Comparison of ENCODE assay signal across 19 cellular contexts in the genomic region with DNA sequence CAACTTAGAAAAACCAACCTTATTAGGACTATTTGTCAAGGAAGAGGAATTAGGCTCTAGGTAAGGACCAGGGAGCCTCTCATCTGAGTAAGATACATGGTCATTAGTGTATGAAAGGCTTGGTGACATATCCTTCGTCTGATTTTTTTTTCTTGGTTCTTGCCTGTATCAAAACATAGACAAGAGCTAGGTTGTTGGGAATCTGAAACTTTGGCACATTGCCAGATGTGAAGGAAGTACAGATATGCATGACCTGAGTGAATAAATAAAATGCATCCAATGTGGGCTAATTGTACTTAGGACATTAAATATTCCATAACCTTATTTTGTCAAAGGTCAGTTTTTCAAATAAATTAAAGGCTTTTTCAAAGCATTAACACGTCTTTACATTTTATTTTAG.
A peak's percentile ranks its signal among the peaks of the same experiment; 100 is the strongest.
DNase-seq lines count a peak whose midpoint lies in the region.
"Had no signal": no experiment of that assay in that cellular context is flagged by ENCODE, and none has a peak within 500 bp of the region (broad histone marks: within the 10 kb centered on the region; RNA-seq: fewer than 3 reads in every experiment).

No MANE protein-coding gene starts in this region.

- intact Hi-C loops in head of caudate nucleus (cut with DNase I): no loop called here

- peak; percentile 13 for DNase-seq in DMS53 (lab: John Stamatoyannopoulos, UW)
- no peak for DNase-seq in DMS53 treated with DMSO at 0.1 percent for 48 hours (lab: John Stamatoyannopoulos, UW; ENCODE audit: unreplicated experiment)
- peak; percentile 2 for DNase-seq in COLO668 (lab: John Stamatoyannopoulos, UW; ENCODE audit: unreplicated experiment)
- peak; percentile 22 for DNase-seq in NCI-H345 treated with DMSO at 0.1 percent for 48 hours (lab: John Stamatoyannopoulos, UW; ENCODE audit: unreplicated experiment)
- peak; percentile 3 for DNase-seq in fibroblast of peridontal ligament (ENCODE audit: extremely low read depth)
- no peak for DNase-seq in head of caudate nucleus
- no peak for DNase-seq in activated T-cell treated with anti-CD3 and anti-CD28 coated beads, Interleukin-2, amount 50 U/mL, for 1 hour
- no peak for DNase-seq in activated CD8-positive, alpha-beta memory T cell treated with anti-CD3 and anti-CD28 coated beads for 24 hours
- DNase-seq: 8988T; BE2C; Calu3; CD4-positive, alpha-beta T cell; DND-41; GDM1; MV-4-11; NCI-H1436; NCI-H2029 treated with DMSO at 0.1 percent for 48 hours; NCI-H226; NCI-H82 had no signal

Comparison
In these comparisons a context has a peak if more than half of its experiments do, and no peak if none do; other contexts are left out.
1. DNase-seq: peak in DMS53 (single experiment), COLO668 (single experiment), NCI-H345 treated with DMSO at 0.1 percent for 48 hours (single experiment) and fibroblast of peridontal ligament (single experiment); none in DMS53 treated with DMSO at 0.1 percent for 48 hours (single experiment), head of caudate nucleus (0 of 42), activated T-cell treated with anti-CD3 and anti-CD28 coated beads, Interleukin-2, amount 50 U/mL, for 1 hour (single experiment) and activated CD8-positive, alpha-beta memory T cell treated with anti-CD3 and anti-CD28 coated beads for 24 hours (single experiment).